Comparison of ENCODE assay signal across 16 cellular contexts in genomic region chr5:135576075-135576599, GRCh38. TPM values are rescaled to one million over a fixed set of nuclear protein-coding genes. Genes with fewer than 3 reads are reported as not detected.
A peak's percentile ranks its signal among the peaks of the same experiment; 100 is the strongest.
DNase-seq lines count a peak whose midpoint lies in the region; ATAC-seq and TF ChIP-seq lines count a peak whose summit lies in the region.
"Had no signal": no experiment of that assay in that cellular context is flagged by ENCODE, and none has a peak within 500 bp of the region (broad histone marks: within the 10 kb centered on the region; RNA-seq: fewer than 3 reads in every experiment).

No MANE protein-coding gene starts in this region.

- H3K27me3 ChIP-seq in adipocyte (replicated peaks; ENCODE audit: control insufficient read depth, insufficient read depth, low read length) (peaks cover 13% of the 10 kb centered on the region), skeletal muscle tissue (ENCODE audit: control insufficient read depth in 3 of 3, insufficient read depth in 3 of 3, low read length in 3 of 3) (peaks cover 35 to 41% (median 36%) of the 10 kb centered on the region in 3 donors)

- H3K36me3 ChIP-seq in adipocyte (ENCODE audit: control insufficient read depth, insufficient read depth, low read length, severe bottlenecking), result no peaks in the 10 kb centered on the region
- H3K36me3 ChIP-seq in skeletal muscle tissue (ENCODE audit: control insufficient read depth in 3 of 3, insufficient read depth in 3 of 3, low read length in 3 of 3), result peaks cover 0 to 3% (median 2%) of the 10 kb centered on the region in 3 donors
- H3K36me3 ChIP-seq: pancreas had no signal

- peak; percentile 39 for DNase-seq in GM04503 (ENCODE audit: low read depth)
- DNase-seq in adipocyte (ENCODE audit: low read depth), result peak; percentile 37
- peak; percentile 36 to 73 for DNase-seq in foreskin fibroblast
- DNase-seq in T1000 (lab: John Stamatoyannopoulos, UW), result no peak
- DNase-seq in globus pallidus (ENCODE audit: low spot score), result no peak
- DNase-seq: activated effector memory CD4-positive, alpha-beta T cell treated with anti-CD3 and anti-CD28 coated beads, Interleukin-2, amount 50 U/mL, for 16 hours; DMS79; NCI-H2081; NCI-H748 treated with DMSO at 0.1 percent for 48 hours; pancreas; stimulated activated naive CD8-positive, alpha-beta T cell treated with anti-CD3 and anti-CD28 coated beads, Interleukin-15, Interleukin-2, amounts not matched to agents 100 U/mL and 50 U/mL, for 24 hours had no signal

- no peak overlapping the region for H3K4me3 ChIP-seq in adipocyte (ENCODE audit: low read length)
- no peak overlapping the region for H3K4me3 ChIP-seq in foreskin fibroblast (ENCODE audit: low read depth in 1 of 2, low read length in 2 of 2)
- peak overlapping the region in 2 of 3 donors; percentile 13 to 55 for H3K4me3 ChIP-seq in skeletal muscle tissue (ENCODE audit: low read length in 3 of 3)
- H3K4me3 ChIP-seq: pancreas had no signal

- ATAC-seq in GM19324 (IDR thresholded peaks at IDR 0.05; ENCODE audit: low FRiP score, unreplicated experiment), result no peak
- ATAC-seq in HG02981 (IDR thresholded peaks at IDR 0.05; ENCODE audit: unreplicated experiment), result no peak
- ATAC-seq: pancreas; stimulated activated naive CD8-positive, alpha-beta T cell treated with anti-CD3 and anti-CD28 coated beads, Interleukin-15, Interleukin-2, amounts not matched to agents 100 U/mL and 50 U/mL, for 24 hours had no signal

- H3K27ac ChIP-seq in skeletal muscle tissue (ENCODE audit: low read depth, low read length), result no peak overlapping the region
- H3K27ac ChIP-seq: pancreas had no signal

- peaks cover 19% of the 10 kb centered on the region for H3K4me1 ChIP-seq in adipocyte (ENCODE audit: control insufficient read depth, insufficient read depth, low read length)
- H3K4me1 ChIP-seq in skeletal muscle tissue (ENCODE audit: control insufficient read depth in 3 of 3, insufficient read depth in 3 of 3, low read length in 3 of 3), result peaks cover 0 to 7% (median 4%) of the 10 kb centered on the region in 3 donors
- H3K4me1 ChIP-seq: pancreas had no signal

- TF ChIP-seq CTCF in foreskin fibroblast (IDR thresholded peaks at IDR 0.05; ENCODE audit: low read depth, low read length), result no peak

- no peak overlapping the region for H3K9ac ChIP-seq in adipocyte (ENCODE audit: low read length)
- no peak overlapping the region for H3K9ac ChIP-seq in skeletal muscle tissue (ENCODE audit: low read depth in 1 of 3, low read length in 3 of 3)

- H3K9me3 ChIP-seq in adipocyte (ENCODE audit: control insufficient read depth, low read length), result peaks cover 9% of the 10 kb centered on the region
- H3K9me3 ChIP-seq in skeletal muscle tissue (ENCODE audit: control insufficient read depth in 3 of 3, low read length in 3 of 3), result no peaks in the 10 kb centered on the region
- H3K9me3 ChIP-seq: pancreas had no signal

RNA-seq across cellular contexts. Expression of gene CXCL14, which starts 2.7 kb away (rescaled TPM):
- 19.8 TPM for total RNA-seq in skeletal muscle tissue
- total RNA-seq: activated CD8-positive, alpha-beta memory T cell treated with anti-CD3 and anti-CD28 coated beads for 36 hours; RPMI7951 had no signal

RNA-seq across cellular contexts. Expression of gene NEUROG1, which starts 40.4 kb away (rescaled TPM):
- total RNA-seq in skeletal muscle tissue, result not detected
- total RNA-seq: activated CD8-positive, alpha-beta memory T cell treated with anti-CD3 and anti-CD28 coated beads for 36 hours; pancreas; RPMI7951 had no signal

Comparison
In these comparisons a context has a peak if more than half of its experiments do, and no peak if none do; other contexts are left out.
1. DNase-seq: peak in GM04503 (single experiment), adipocyte (single experiment) and foreskin fibroblast (2 of 2); none in T1000 (single experiment) and globus pallidus (single experiment).
2. H3K4me3 ChIP-seq: peak in skeletal muscle tissue (2 of 3); none in adipocyte (single experiment) and foreskin fibroblast (0 of 2).